In genomic region chr6:36791085-36791484, GRCh38 we compare ENCODE assay signal across 9 cellular contexts. TPM values are rescaled to one million over a fixed set of nuclear protein-coding genes. Genes with fewer than 3 reads are reported as not detected.
"Had no signal": no experiment of that assay in that cellular context is flagged by ENCODE, and none has a peak within 500 bp of the region (broad histone marks: within the 10 kb centered on the region; RNA-seq: fewer than 3 reads in every experiment).

No MANE protein-coding gene starts in this region.

- H3K27ac Mint-ChIP-seq: GM23338, HFFc6 had no signal

- H3K27ac ChIP-seq: HL-60 had no signal

- ATAC-seq: GM23338, HCT116 had no signal

- H3K9me3 Mint-ChIP-seq: GM23338, HFFc6 had no signal

- H2AFZ ChIP-seq: GM23338 had no signal

- H3K4me3 ChIP-seq: GM23338, HAP-1 had no signal

- H3K36me3 ChIP-seq: HAP-1 had no signal

- H3K4me3 Mint-ChIP-seq: GM23338, HFFc6 had no signal

- H3K4me2 ChIP-seq: GM23338 had no signal

- H3K9me3 ChIP-seq: HAP-1 had no signal

- DNase-seq: H7, HFFc6, IMR-90, KBM-7 had no signal

RNA-seq across cellular contexts. Expression of gene CPNE5, which starts 48.2 kb away (rescaled TPM):
- total RNA-seq: H4, IMR-90 had no signal
